32 cellular contexts compared by ENCODE assay signal in genomic region chr2:221616561-221616960, GRCh38.
"Had no signal": no experiment of that assay in that cellular context is flagged by ENCODE, and none has a peak within 500 bp of the region (broad histone marks: within the 10 kb centered on the region; RNA-seq: fewer than 3 reads in every experiment).

No MANE protein-coding gene starts in this region.

- H3K4me1 ChIP-seq: Peyer's patch had no signal

- H3K4me3 ChIP-seq: cardiac muscle cell, Peyer's patch, SK-N-MC had no signal

- H3K36me3 ChIP-seq: cardiac muscle cell, Peyer's patch had no signal

- H3K27ac Mint-ChIP-seq: activated CD4-positive, alpha-beta T cell treated with anti-CD3 and anti-CD28 coated beads, Interleukin-2, amount 10 ng/mL, durations not matched to agents 24 days and 14 days; activated CD8-positive, alpha-beta T cell treated with anti-CD3 and anti-CD28 coated beads for 36 hours; activated naive CD8-positive, alpha-beta T cell treated with anti-CD3 and anti-CD28 coated beads for 36 hours; activated T-cell treated with anti-CD3 and anti-CD28 coated beads, Interleukin-2, amount 50 U/mL, for 72 hours; activated T-helper 17 cell treated with anti-CD3 and anti-CD28 coated beads, Interleukin-2, amount 50 U/mL, for 72 hours; T-helper 1 cell treated with Interleukin-12 subunit alpha and Interleukin-12 subunit beta and Interleukin-4 antibody, amounts not matched to agents 30 μg/mL and 1 μg/mL, for 36 hours; T-helper 2 cell treated with Interferon-gamma antibody and Interleukin-4, amounts not matched to agents 5 μg/mL and 100 μg/mL, for 36 hours had no signal

- H3K36me3 Mint-ChIP-seq: activated naive CD8-positive, alpha-beta T cell treated with anti-CD3 and anti-CD28 coated beads for 36 hours had no signal

- H3K4me1 Mint-ChIP-seq: activated CD4-positive, alpha-beta T cell treated with anti-CD3 and anti-CD28 coated beads, Interleukin-2, amount 10 ng/mL, durations not matched to agents 24 days and 14 days; activated naive CD8-positive, alpha-beta T cell treated with anti-CD3 and anti-CD28 coated beads for 36 hours; activated T-helper 17 cell treated with anti-CD3 and anti-CD28 coated beads, Interleukin-2, amount 50 U/mL, for 72 hours; central memory CD8-positive, alpha-beta T cell had no signal

- H3K4me3 Mint-ChIP-seq: activated CD4-positive, alpha-beta T cell treated with anti-CD3 and anti-CD28 coated beads, Interleukin-2, amount 10 ng/mL, durations not matched to agents 24 days and 14 days; activated CD8-positive, alpha-beta T cell treated with anti-CD3 and anti-CD28 coated beads for 36 hours; activated naive CD8-positive, alpha-beta T cell treated with anti-CD3 and anti-CD28 coated beads for 36 hours; activated T-cell treated with anti-CD3 and anti-CD28 coated beads, Interleukin-2, amount 50 U/mL, for 72 hours; activated T-helper 17 cell treated with anti-CD3 and anti-CD28 coated beads, Interleukin-2, amount 50 U/mL, for 72 hours; central memory CD8-positive, alpha-beta T cell; T-helper 1 cell treated with Interleukin-12 subunit alpha and Interleukin-12 subunit beta and Interleukin-4 antibody, amounts not matched to agents 30 μg/mL and 1 μg/mL, for 36 hours; T-helper 2 cell treated with Interferon-gamma antibody and Interleukin-4, amounts not matched to agents 5 μg/mL and 100 μg/mL, for 36 hours had no signal

- H3K27me3 ChIP-seq: cardiac muscle cell, Peyer's patch had no signal

- H3K27ac ChIP-seq: cardiac muscle cell, Peyer's patch, SK-N-MC had no signal

- H3K9me3 Mint-ChIP-seq: activated CD4-positive, alpha-beta T cell treated with anti-CD3 and anti-CD28 coated beads, Interleukin-2, amount 10 ng/mL, durations not matched to agents 24 days and 14 days; activated CD8-positive, alpha-beta T cell treated with anti-CD3 and anti-CD28 coated beads for 36 hours; activated naive CD8-positive, alpha-beta T cell treated with anti-CD3 and anti-CD28 coated beads for 36 hours; activated T-cell treated with anti-CD3 and anti-CD28 coated beads, Interleukin-2, amount 50 U/mL, for 72 hours; activated T-helper 17 cell treated with anti-CD3 and anti-CD28 coated beads, Interleukin-2, amount 50 U/mL, for 72 hours; central memory CD8-positive, alpha-beta T cell; T-helper 1 cell treated with Interleukin-12 subunit alpha and Interleukin-12 subunit beta and Interleukin-4 antibody, amounts not matched to agents 30 μg/mL and 1 μg/mL, for 36 hours; T-helper 2 cell treated with Interferon-gamma antibody and Interleukin-4, amounts not matched to agents 5 μg/mL and 100 μg/mL, for 36 hours had no signal

- H3K9me3 ChIP-seq: Peyer's patch had no signal

- DNase-seq: activated CD4-positive, alpha-beta T cell treated with anti-CD3 and anti-CD28 coated beads, Interleukin-2, amount 10 ng/mL, durations not matched to agents 24 days and 14 days; activated CD4-positive, alpha-beta T cell treated with anti-CD3 and anti-CD28 coated beads, Interleukin-2, amount 50 U/mL, for 4 hours; activated CD8-positive, alpha-beta T cell treated with anti-CD3 and anti-CD28 coated beads for 36 hours; activated effector memory CD4-positive, alpha-beta T cell treated with anti-CD3 and anti-CD28 coated beads, Interleukin-2, amount 50 U/mL, for 16 hours; activated naive CD4-positive, alpha-beta T cell; activated naive CD4-positive, alpha-beta T cell treated with anti-CD3 and anti-CD28 coated beads, Interleukin-2, amount 50 U/mL, for 16 hours; activated naive CD8-positive, alpha-beta T cell treated with anti-CD3 and anti-CD28 coated beads for 36 hours; activated T-cell treated with anti-CD3 and anti-CD28 coated beads, Interleukin-2, amount 50 U/mL, for 1 hour; activated T-cell treated with anti-CD3 and anti-CD28 coated beads, Interleukin-2, amount 50 U/mL, for 72 hours; amniotic stem cell; aorta; Karpas-422; KBM-7; NCI-H1105; NCI-H1417 treated with DMSO at 0.1 percent for 48 hours; NCI-H187 treated with DMSO at 0.1 percent for 48 hours; NCI-H2081; NCI-H2171 treated with DMSO at 0.1 percent for 48 hours; NCI-H226; NCI-H446 treated with DMSO at 0.1 percent for 48 hours; NCI-H526; NCI-H748 treated with DMSO at 0.1 percent for 48 hours; NK-92 treated with Interleukin-12 subunit alpha and Interleukin-12 subunit beta, amount 100 ng/mL, for 24 hours; PC-3; Peyer's patch; Right ventricle myocardium superior had no signal

- H3K27me3 Mint-ChIP-seq: activated CD4-positive, alpha-beta T cell treated with anti-CD3 and anti-CD28 coated beads, Interleukin-2, amount 10 ng/mL, durations not matched to agents 24 days and 14 days had no signal
